In genomic region chr6:4381379-4381778, GRCh38 we compare ENCODE assay signal across 23 cellular contexts.
A peak's percentile ranks its signal among the peaks of the same experiment; 100 is the strongest.
DNase-seq lines count a peak whose midpoint lies in the region; ATAC-seq and TF ChIP-seq lines count a peak whose summit lies in the region.
"Had no signal": no experiment of that assay in that cellular context is flagged by ENCODE, and none has a peak within 500 bp of the region (broad histone marks: within the 10 kb centered on the region; RNA-seq: fewer than 3 reads in every experiment).

No MANE protein-coding gene starts in this region.

- intact Hi-C loops in upper lobe of right lung (cut with DNase I) = no loop called here
- intact Hi-C loops in esophagus squamous epithelium (cut with DNase I) = no loop called here

- no peak overlapping the region for H2AFZ ChIP-seq in fibroblast of lung (ENCODE audit: low read length)
- H2AFZ ChIP-seq: GM23338 had no signal

- H3K36me3 ChIP-seq in fibroblast of lung (ENCODE audit: control insufficient read depth, insufficient read depth, low read length) (no peaks in the 10 kb centered on the region), upper lobe of right lung (no peaks in the 10 kb centered on the region), esophagus squamous epithelium (no peaks in the 10 kb centered on the region)
- H3K36me3 ChIP-seq: gastroesophageal sphincter, SJCRH30 had no signal

- TF ChIP-seq POLR2A in esophagus squamous epithelium (IDR thresholded peaks at IDR 0.05) = no peak

- H3K4me2 ChIP-seq in fibroblast of lung (ENCODE audit: extremely low read depth, insufficient read depth, low read length) = no peak overlapping the region
- H3K4me2 ChIP-seq: GM23338 had no signal

- H3K9me3 ChIP-seq in fibroblast of lung (ENCODE audit: control insufficient read depth, insufficient read depth, low read depth, low read length) (no peaks in the 10 kb centered on the region), upper lobe of right lung (peaks cover 15% of the 10 kb centered on the region), esophagus squamous epithelium (peaks cover 4 to 38% (median 25%) of the 10 kb centered on the region in 3 donors)
- H3K9me3 ChIP-seq: SJCRH30 had no signal

- TF ChIP-seq CTCF in fibroblast of lung (conservative IDR thresholded peaks at IDR 0.05 in 1 of 2, IDR thresholded peaks at IDR 0.05 in 1 of 2; ENCODE audit: low read depth in 1 of 2, low read length in 2 of 2) (no peak), upper lobe of right lung (IDR thresholded peaks at IDR 0.05) (no peak), esophagus squamous epithelium (IDR thresholded peaks at IDR 0.05) (no peak)

- H3K27ac ChIP-seq in fibroblast of lung (ENCODE audit: insufficient read depth, low read length) (no peak overlapping the region), upper lobe of right lung (no peak overlapping the region), esophagus squamous epithelium (no peak overlapping the region)
- H3K27ac ChIP-seq: 22Rv1, gastroesophageal sphincter, SJCRH30 had no signal

- no peaks in the 10 kb centered on the region for H4K20me1 ChIP-seq in fibroblast of lung (ENCODE audit: control insufficient read depth, extremely low read depth, insufficient read depth, low read length)

- no peak overlapping the region for H3K4me3 ChIP-seq in fibroblast of lung (replicated peaks in 1 of 4; ENCODE audit: control extremely low read depth in 1 of 4, insufficient read depth in 1 of 4, low read depth in 3 of 4, low read length in 4 of 4)
- H3K4me3 ChIP-seq in skeletal muscle cell (ENCODE audit: low read depth, low read length) = no peak overlapping the region
- no peak overlapping the region for H3K4me3 ChIP-seq in upper lobe of right lung
- no peak overlapping the region for H3K4me3 ChIP-seq in esophagus squamous epithelium
- H3K4me3 ChIP-seq: gastroesophageal sphincter, GM23338, lung, SJCRH30 had no signal

- H3K4me1 ChIP-seq in fibroblast of lung (ENCODE audit: control insufficient read depth, extremely low read depth, insufficient read depth, low read length) = no peaks in the 10 kb centered on the region
- H3K4me1 ChIP-seq in upper lobe of right lung = no peaks in the 10 kb centered on the region
- no peaks in the 10 kb centered on the region for H3K4me1 ChIP-seq in esophagus squamous epithelium
- H3K4me1 ChIP-seq: gastroesophageal sphincter had no signal

- ATAC-seq in GM21515 (IDR thresholded peaks at IDR 0.05; ENCODE audit: unreplicated experiment) (no peak), upper lobe of right lung (no peak)
- ATAC-seq: gastroesophageal sphincter; GM23338; stimulated activated naive CD8-positive, alpha-beta T cell treated with anti-CD3 and anti-CD28 coated beads, Interleukin-15, amount 100 ng/mL, for 72 hours; WTC11 had no signal

- H3K79me2 ChIP-seq in fibroblast of lung (ENCODE audit: control insufficient read depth, insufficient read depth, low read length) = no peaks in the 10 kb centered on the region

- no peak overlapping the region for H3K9ac ChIP-seq in fibroblast of lung (ENCODE audit: insufficient read depth, low read length)

- no peaks in the 10 kb centered on the region for H3K27me3 ChIP-seq in fibroblast of lung (ENCODE audit: control insufficient read depth, insufficient read depth, low read length)
- no peaks in the 10 kb centered on the region for H3K27me3 ChIP-seq in upper lobe of right lung
- H3K27me3 ChIP-seq in esophagus squamous epithelium = peaks cover 0 to 5% (median 0%) of the 10 kb centered on the region in 4 donors
- H3K27me3 ChIP-seq: gastroesophageal sphincter, SJCRH30 had no signal

- DNase-seq in DMS 273 (lab: John Stamatoyannopoulos, UW; ENCODE audit: unreplicated experiment) (peak; percentile 29), DMS 273 treated with DMSO at 0.1 percent for 48 hours (lab: John Stamatoyannopoulos, UW) (no peak), fibroblast of lung (ENCODE audit: low read depth in 2 of 2) (peak; percentile 56 to 72), islet precursor cell (peak; percentile 21), skeletal muscle cell (ENCODE audit: low read depth) (peak; percentile 49), upper lobe of right lung (no peak), esophagus squamous epithelium (lab: John Stamatoyannopoulos, UW) (no peak)
- DNase-seq: activated CD4-positive, alpha-beta T cell treated with anti-CD3 and anti-CD28 coated beads, Interleukin-2, amount 50 U/mL, for 48 hours; activated naive CD4-positive, alpha-beta T cell treated with Interleukin-2 at 50 U/mL for 16 hours; activated T-cell treated with anti-CD3 and anti-CD28 coated beads, Interleukin-2, amount 50 U/mL, for 1 hour; aorta; naive B cell; NCI-H1436; SJCRH30; small intestine; stimulated activated CD4-positive, alpha-beta T cell treated with anti-CD3 and anti-CD28 coated beads, Interleukin-4, amount 100 ng/mL, for 1 hour; stimulated activated naive CD8-positive, alpha-beta T cell treated with anti-CD3 and anti-CD28 coated beads, Interleukin-15, amount 100 ng/mL, for 72 hours had no signal

- WGBS in esophagus squamous epithelium, 2 donors = 53 to 55% methylated on average over 4 of the region's 4 CpGs

Comparison
In these comparisons a context has a peak if more than half of its experiments do, and no peak if none do; other contexts are left out.
1. DNase-seq: peak in DMS 273 (single experiment), fibroblast of lung (2 of 2), islet precursor cell (single experiment) and skeletal muscle cell (single experiment); none in DMS 273 treated with DMSO at 0.1 percent for 48 hours (single experiment), upper lobe of right lung (single experiment) and esophagus squamous epithelium (single experiment).